Comparison of ENCODE assay signal across 18 cellular contexts in the genomic region with DNA sequence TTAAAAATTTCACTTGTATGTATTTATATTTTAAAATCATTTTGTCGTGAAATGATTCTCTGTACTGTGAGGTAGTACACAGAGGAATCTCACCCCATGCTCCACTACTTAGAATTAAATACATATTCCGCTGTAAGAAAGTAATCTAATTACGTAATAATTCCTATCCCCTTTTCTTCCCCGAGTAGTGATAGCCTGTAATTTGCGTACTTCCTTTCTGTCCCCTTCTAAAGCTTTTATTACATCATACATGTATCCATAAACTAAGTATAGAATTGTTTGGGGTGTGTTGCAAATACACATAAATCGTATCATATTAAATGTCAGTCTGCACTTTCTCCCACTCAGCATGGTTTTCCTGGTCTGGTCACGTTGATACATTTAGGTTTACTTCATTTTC.
"Had no signal": no experiment of that assay in that cellular context is flagged by ENCODE, and none has a peak within 500 bp of the region (broad histone marks: within the 10 kb centered on the region; RNA-seq: fewer than 3 reads in every experiment).

No MANE protein-coding gene starts in this region.

- H3K27ac ChIP-seq: ovary, psoas muscle, skin epidermis, spleen, testis, tibial artery had no signal

- H3K4me1 ChIP-seq: psoas muscle, spleen, testis, tibial artery had no signal

- H3K4me3 ChIP-seq: lung, ovary, psoas muscle, skin epidermis, spleen, testis, tibial artery had no signal

- H3K27me3 ChIP-seq: ovary, spleen, testis, tibial artery had no signal

- H3K36me3 ChIP-seq: ovary had no signal

- H3K9me3 ChIP-seq: psoas muscle, testis had no signal

- DNase-seq: hypothalamus; immature natural killer cell; natural killer cell; occipital lobe; ovary; posterior cingulate gyrus; psoas muscle; right cardiac atrium; spleen; stimulated activated CD4-positive, alpha-beta T cell treated with anti-CD3 and anti-CD28 coated beads, Interleukin-4, amount 100 ng/mL, for 4 hours; stimulated activated naive CD8-positive, alpha-beta T cell treated with anti-CD3 and anti-CD28 coated beads, Interleukin-15, Interleukin-2, amounts not matched to agents 100 U/mL and 50 U/mL, for 24 hours; substantia nigra; testis; tibial artery had no signal

- ATAC-seq: left lobe of liver; natural killer cell; psoas muscle; right cardiac atrium; stimulated activated memory B cell treated with anti-CD40 and anti-IgM and Interleukin-4, amounts not matched to agents 10 μg/mL and 1 μg/mL and 100 μg/mL, for 72 hours; stimulated activated naive CD8-positive, alpha-beta T cell treated with anti-CD3 and anti-CD28 coated beads, Interleukin-15, Interleukin-2, amounts not matched to agents 100 U/mL and 50 U/mL, for 24 hours had no signal
